23 cellular contexts compared by ENCODE assay signal in the genomic region with DNA sequence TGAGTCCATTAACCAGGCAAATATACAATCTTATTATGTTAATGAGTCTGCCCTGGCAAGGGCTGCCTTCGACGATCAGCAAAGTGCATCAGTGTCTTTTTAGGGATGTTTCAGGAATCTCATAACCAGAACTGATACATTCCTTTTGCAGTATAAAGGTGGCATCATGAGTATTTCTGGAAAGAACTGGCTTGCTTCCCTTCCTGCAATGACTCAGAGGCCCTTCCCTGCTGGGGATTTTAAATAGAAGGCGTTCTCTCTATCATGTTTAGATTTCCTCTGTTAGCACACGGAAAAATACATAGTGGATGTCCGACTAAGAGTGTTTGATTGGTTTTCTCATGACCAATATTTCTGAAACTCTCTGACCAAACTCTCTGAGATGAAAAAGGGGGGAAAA. TPM values are rescaled to one million over a fixed set of nuclear protein-coding genes. Genes with fewer than 3 reads are reported as not detected.
A peak's percentile ranks its signal among the peaks of the same experiment; 100 is the strongest.
DNase-seq lines count a peak whose midpoint lies in the region; ATAC-seq lines count a peak whose summit lies in the region.
"Had no signal": no experiment of that assay in that cellular context is flagged by ENCODE, and none has a peak within 500 bp of the region (broad histone marks: within the 10 kb centered on the region; RNA-seq: fewer than 3 reads in every experiment).

No MANE protein-coding gene starts in this region.

- H3K9me3 Mint-ChIP-seq in activated CD8-positive, alpha-beta T cell treated with anti-CD3 and anti-CD28 coated beads, Interleukin-2, amount 10 ng/mL, durations not matched to agents 7 days and 5 days (ENCODE audit: insufficient read depth), result no peaks in the 10 kb centered on the region
- H3K9me3 Mint-ChIP-seq in activated CD4-positive, alpha-beta memory T cell treated with anti-CD3 and anti-CD28 coated beads for 36 hours, result peaks cover 6% of the 10 kb centered on the region

- H3K4me3 Mint-ChIP-seq in activated CD8-positive, alpha-beta T cell treated with anti-CD3 and anti-CD28 coated beads, Interleukin-2, amount 10 ng/mL, durations not matched to agents 7 days and 5 days, result no peak overlapping the region
- no peak overlapping the region for H3K4me3 Mint-ChIP-seq in activated CD4-positive, alpha-beta memory T cell treated with anti-CD3 and anti-CD28 coated beads for 36 hours
- H3K4me3 Mint-ChIP-seq: activated CD8-positive, alpha-beta T cell treated with anti-CD3 and anti-CD28 coated beads for 36 hours; dendritic cell treated with granulocyte-macrophage colony-stimulating factor and Interleukin-4, amounts not matched to agents 40 ng/mL and 50 ng/mL, for 4 days; stimulated activated naive CD8-positive, alpha-beta T cell treated with anti-CD3 and anti-CD28 coated beads, Interleukin-15, Interleukin-2, amounts not matched to agents 100 ng/mL and 50 ng/mL, for 24 hours; T-helper 1 cell treated with Interleukin-12 subunit alpha and Interleukin-12 subunit beta and Interleukin-4 antibody, amounts not matched to agents 30 μg/mL and 1 μg/mL, for 36 hours had no signal

- CTCF ChIA-PET in activated CD8-positive, alpha-beta T cell treated with anti-CD3 and anti-CD28 coated beads, Interleukin-2, amount 10 ng/mL, durations not matched to agents 7 days and 5 days (lab: Charles Lee), result no interaction called here
- CTCF ChIA-PET in activated CD4-positive, alpha-beta memory T cell treated with anti-CD3 and anti-CD28 coated beads for 36 hours (lab: Charles Lee), result no interaction called here

- POLR2A ChIA-PET in activated CD8-positive, alpha-beta T cell treated with anti-CD3 and anti-CD28 coated beads, Interleukin-2, amount 10 ng/mL, durations not matched to agents 7 days and 5 days (lab: Charles Lee), result no interaction called here
- POLR2A ChIA-PET in activated CD4-positive, alpha-beta memory T cell treated with anti-CD3 and anti-CD28 coated beads for 36 hours (lab: Charles Lee), result no interaction called here

- peak; percentile 59 for DNase-seq in NCI-H82 (lab: John Stamatoyannopoulos, UW)
- no peak for DNase-seq in NCI-H82 treated with DMSO at 0.1 percent for 48 hours (lab: John Stamatoyannopoulos, UW; ENCODE audit: unreplicated experiment)
- DNase-seq in astrocyte of the hippocampus (ENCODE audit: low read depth, low spot score), result peak; percentile 6
- DNase-seq in middle frontal gyrus (ENCODE audit: extremely low spot score, low spot score), result peak; percentile 31
- DNase-seq in activated CD8-positive, alpha-beta T cell treated with anti-CD3 and anti-CD28 coated beads, Interleukin-2, amount 10 ng/mL, durations not matched to agents 7 days and 5 days, result no peak
- DNase-seq in NCI-H1417 treated with DMSO at 0.1 percent for 48 hours (lab: John Stamatoyannopoulos, UW), result no peak
- DNase-seq in activated CD4-positive, alpha-beta memory T cell treated with anti-CD3 and anti-CD28 coated beads for 36 hours, result no peak
- DNase-seq: activated CD4-positive, CD25-positive, alpha-beta regulatory T cell treated with anti-CD3 and anti-CD28 coated beads, Interleukin-2, amount 50 U/mL, for 72 hours; activated CD8-positive, alpha-beta T cell treated with anti-CD3 and anti-CD28 coated beads for 36 hours; COR-L47; KG1; left lung; NCI-H1694; thyroid gland had no signal

- no peak for ATAC-seq in HG03460 (IDR thresholded peaks at IDR 0.05; ENCODE audit: unreplicated experiment)
- ATAC-seq in activated CD8-positive, alpha-beta T cell treated with anti-CD3 and anti-CD28 coated beads, Interleukin-2, amount 10 ng/mL, durations not matched to agents 7 days and 5 days, result no peak
- ATAC-seq: activated CD8-positive, alpha-beta T cell treated with anti-CD3 and anti-CD28 coated beads for 36 hours; activated naive CD4-positive, alpha-beta T cell treated with anti-CD3 and anti-CD28 coated beads, Interleukin-2, amount 50 U/mL, for 72 hours; gastroesophageal sphincter; left lung had no signal

- H3K4me1 Mint-ChIP-seq in activated CD8-positive, alpha-beta T cell treated with anti-CD3 and anti-CD28 coated beads, Interleukin-2, amount 10 ng/mL, durations not matched to agents 7 days and 5 days (ENCODE audit: low read depth), result no peaks in the 10 kb centered on the region
- H3K4me1 Mint-ChIP-seq in activated CD4-positive, alpha-beta memory T cell treated with anti-CD3 and anti-CD28 coated beads for 36 hours (ENCODE audit: low read depth), result no peaks in the 10 kb centered on the region

- no peak overlapping the region for H3K27ac Mint-ChIP-seq in activated CD8-positive, alpha-beta T cell treated with anti-CD3 and anti-CD28 coated beads, Interleukin-2, amount 10 ng/mL, durations not matched to agents 7 days and 5 days
- no peak overlapping the region for H3K27ac Mint-ChIP-seq in activated CD4-positive, alpha-beta memory T cell treated with anti-CD3 and anti-CD28 coated beads for 36 hours
- H3K27ac Mint-ChIP-seq: activated CD8-positive, alpha-beta T cell treated with anti-CD3 and anti-CD28 coated beads for 36 hours; activated naive CD4-positive, alpha-beta T cell treated with anti-CD3 and anti-CD28 coated beads, Interleukin-2, amount 50 U/mL, for 72 hours; dendritic cell treated with granulocyte-macrophage colony-stimulating factor and Interleukin-4, amounts not matched to agents 40 ng/mL and 50 ng/mL, for 4 days; stimulated activated naive CD8-positive, alpha-beta T cell treated with anti-CD3 and anti-CD28 coated beads, Interleukin-15, Interleukin-2, amounts not matched to agents 100 ng/mL and 50 ng/mL, for 24 hours; T-helper 1 cell treated with Interleukin-12 subunit alpha and Interleukin-12 subunit beta and Interleukin-4 antibody, amounts not matched to agents 30 μg/mL and 1 μg/mL, for 36 hours had no signal

- no peaks in the 10 kb centered on the region for H3K36me3 Mint-ChIP-seq in activated CD8-positive, alpha-beta T cell treated with anti-CD3 and anti-CD28 coated beads, Interleukin-2, amount 10 ng/mL, durations not matched to agents 7 days and 5 days (ENCODE audit: low read depth)
- no peaks in the 10 kb centered on the region for H3K36me3 Mint-ChIP-seq in activated CD4-positive, alpha-beta memory T cell treated with anti-CD3 and anti-CD28 coated beads for 36 hours

- no peaks in the 10 kb centered on the region for H3K27me3 Mint-ChIP-seq in activated CD8-positive, alpha-beta T cell treated with anti-CD3 and anti-CD28 coated beads, Interleukin-2, amount 10 ng/mL, durations not matched to agents 7 days and 5 days (ENCODE audit: low read depth)
- peaks cover 1% of the 10 kb centered on the region for H3K27me3 Mint-ChIP-seq in activated CD4-positive, alpha-beta memory T cell treated with anti-CD3 and anti-CD28 coated beads for 36 hours
- H3K27me3 Mint-ChIP-seq: activated CD8-positive, alpha-beta T cell treated with anti-CD3 and anti-CD28 coated beads for 36 hours; dendritic cell treated with granulocyte-macrophage colony-stimulating factor and Interleukin-4, amounts not matched to agents 40 ng/mL and 50 ng/mL, for 4 days; stimulated activated naive CD8-positive, alpha-beta T cell treated with anti-CD3 and anti-CD28 coated beads, Interleukin-15, Interleukin-2, amounts not matched to agents 100 ng/mL and 50 ng/mL, for 24 hours had no signal

- intact Hi-C loops in activated CD4-positive, alpha-beta memory T cell treated with anti-CD3 and anti-CD28 coated beads for 36 hours (cut with micrococcal nuclease), result no loop called here

RNA-seq across cellular contexts. Expression of a gene that starts 1.8 kb away (rescaled TPM):
- not detected for total RNA-seq in activated CD8-positive, alpha-beta T cell treated with anti-CD3 and anti-CD28 coated beads, Interleukin-2, amount 10 ng/mL, durations not matched to agents 7 days and 5 days
- not detected for total RNA-seq in activated CD4-positive, alpha-beta memory T cell treated with anti-CD3 and anti-CD28 coated beads for 36 hours
- total RNA-seq: activated CD8-positive, alpha-beta T cell treated with anti-CD3 and anti-CD28 coated beads for 36 hours; activated naive CD4-positive, alpha-beta T cell treated with anti-CD3 and anti-CD28 coated beads, Interleukin-2, amount 50 U/mL, for 72 hours; gastroesophageal sphincter; left lung; mesenteric fat pad; pulmonary artery endothelial cell; skeletal muscle tissue; thyroid gland had no signal

Comparison
In these comparisons a context has a peak if more than half of its experiments do, and no peak if none do; other contexts are left out.
1. DNase-seq: peak in NCI-H82 (single experiment), astrocyte of the hippocampus (single experiment) and middle frontal gyrus (single experiment); none in NCI-H82 treated with DMSO at 0.1 percent for 48 hours (single experiment), activated CD8-positive, alpha-beta T cell treated with anti-CD3 and anti-CD28 coated beads, Interleukin-2, amount 10 ng/mL, durations not matched to agents 7 days and 5 days (single experiment), NCI-H1417 treated with DMSO at 0.1 percent for 48 hours (single experiment) and activated CD4-positive, alpha-beta memory T cell treated with anti-CD3 and anti-CD28 coated beads for 36 hours (single experiment).